Comparison of ENCODE assay signal across 14 cellular contexts in the genomic region with DNA sequence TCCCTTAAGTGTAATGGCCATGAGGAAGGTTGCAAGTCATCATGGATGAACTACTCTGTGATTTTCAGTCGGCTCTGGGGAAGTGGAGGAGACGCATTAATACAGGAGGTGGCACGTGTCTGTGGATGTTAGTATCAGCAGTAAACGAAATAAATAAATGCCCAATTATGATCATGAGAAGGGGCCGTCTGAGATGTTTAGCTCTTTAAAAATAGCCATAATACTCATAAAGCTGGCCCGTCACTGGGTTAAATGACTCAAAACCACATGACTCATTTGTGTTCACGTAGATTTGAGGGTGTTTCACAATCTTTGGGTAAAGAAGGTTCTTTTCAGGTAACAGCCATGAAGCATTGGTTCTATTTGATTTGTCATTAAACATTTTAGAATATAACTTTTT.
DNase-seq lines count a peak whose midpoint lies in the region; ATAC-seq and TF ChIP-seq lines count a peak whose summit lies in the region.
"Had no signal": no experiment of that assay in that cellular context is flagged by ENCODE, and none has a peak within 500 bp of the region (broad histone marks: within the 10 kb centered on the region; RNA-seq: fewer than 3 reads in every experiment).

No MANE protein-coding gene starts in this region.

- peaks cover 18% of the 10 kb centered on the region for H3K4me1 Mint-ChIP-seq in stimulated activated effector memory CD8-positive, alpha-beta T cell treated with anti-CD3 and anti-CD28 coated beads, Interleukin-12 subunit alpha, Interleukin-12 subunit beta, amount 100 ng/mL, for 72 hours
- H3K4me1 Mint-ChIP-seq: activated CD4-positive, alpha-beta T cell treated with anti-CD3 and anti-CD28 coated beads, Interleukin-2, amount 10 ng/mL, durations not matched to agents 24 days and 14 days; activated naive CD8-positive, alpha-beta T cell treated with anti-CD3 and anti-CD28 coated beads, Interleukin-2, amount 10 ng/mL, durations not matched to agents 7 days and 5 days had no signal

- no peak overlapping the region for H3K27ac Mint-ChIP-seq in stimulated activated effector memory CD8-positive, alpha-beta T cell treated with anti-CD3 and anti-CD28 coated beads, Interleukin-12 subunit alpha, Interleukin-12 subunit beta, amount 100 ng/mL, for 72 hours
- H3K27ac Mint-ChIP-seq: activated CD4-positive, alpha-beta T cell treated with anti-CD3 and anti-CD28 coated beads, Interleukin-2, amount 10 ng/mL, durations not matched to agents 24 days and 14 days; activated naive CD8-positive, alpha-beta T cell treated with anti-CD3 and anti-CD28 coated beads, Interleukin-2, amount 10 ng/mL, durations not matched to agents 7 days and 5 days had no signal

- no peak overlapping the region for H3K4me3 Mint-ChIP-seq in stimulated activated effector memory CD8-positive, alpha-beta T cell treated with anti-CD3 and anti-CD28 coated beads, Interleukin-12 subunit alpha, Interleukin-12 subunit beta, amount 100 ng/mL, for 72 hours
- H3K4me3 Mint-ChIP-seq: activated CD4-positive, alpha-beta T cell treated with anti-CD3 and anti-CD28 coated beads, Interleukin-2, amount 10 ng/mL, durations not matched to agents 24 days and 14 days; activated naive CD8-positive, alpha-beta T cell treated with anti-CD3 and anti-CD28 coated beads, Interleukin-2, amount 10 ng/mL, durations not matched to agents 7 days and 5 days; H9 had no signal

- TF ChIP-seq CTCF in cardiac fibroblast (IDR thresholded peaks at IDR 0.05; ENCODE audit: low read depth, low read length) (no peak), psoas muscle (IDR thresholded peaks at IDR 0.05) (no peak)

- H3K9me3 ChIP-seq in MG63 (no peaks in the 10 kb centered on the region), psoas muscle (no peaks in the 10 kb centered on the region)

- H3K36me3 ChIP-seq in MG63: no peaks in the 10 kb centered on the region
- H3K36me3 ChIP-seq in psoas muscle (ENCODE audit: insufficient read depth in 1 of 2, low read depth in 1 of 2): no peaks in the 10 kb centered on the region

- ATAC-seq in stimulated activated effector memory CD8-positive, alpha-beta T cell treated with anti-CD3 and anti-CD28 coated beads, Interleukin-12 subunit alpha, Interleukin-12 subunit beta, amount 100 ng/mL, for 72 hours: peak; percentile 94
- ATAC-seq in left ventricle myocardium superior: no peak
- ATAC-seq in psoas muscle: no peak

- H3K4me3 ChIP-seq in MG63: no peak overlapping the region
- H3K4me3 ChIP-seq in cardiac fibroblast (replicated peaks in 1 of 2; ENCODE audit: low read depth in 2 of 2, low read length in 2 of 2): no peak overlapping the region
- no peak overlapping the region for H3K4me3 ChIP-seq in psoas muscle
- H3K4me3 ChIP-seq: SK-N-MC had no signal

- peaks cover 3% of the 10 kb centered on the region for H3K9me3 Mint-ChIP-seq in stimulated activated effector memory CD8-positive, alpha-beta T cell treated with anti-CD3 and anti-CD28 coated beads, Interleukin-12 subunit alpha, Interleukin-12 subunit beta, amount 100 ng/mL, for 72 hours
- H3K9me3 Mint-ChIP-seq: activated naive CD8-positive, alpha-beta T cell treated with anti-CD3 and anti-CD28 coated beads, Interleukin-2, amount 10 ng/mL, durations not matched to agents 7 days and 5 days; H9 had no signal

- H3K27ac ChIP-seq in psoas muscle: no peak overlapping the region
- H3K27ac ChIP-seq: SK-N-MC had no signal

- intact Hi-C loops in left ventricle myocardium superior (cut with micrococcal nuclease) (no loop called here), psoas muscle (cut with DNase I) (no loop called here)

- WGBS in psoas muscle, 3 donors: 82 to 91% (median 84%) methylated on average over 7 of the region's 7 CpGs

- H3K27me3 ChIP-seq in MG63 (no peaks in the 10 kb centered on the region), psoas muscle (ENCODE audit: insufficient read depth in 3 of 3, low read length in 2 of 3) (no peaks in the 10 kb centered on the region)

- H3K4me1 ChIP-seq in psoas muscle: no peaks in the 10 kb centered on the region

- DNase-seq in activated T-cell treated with anti-CD3 and anti-CD28 coated beads, Interleukin-2, amount 50 U/mL, for 48 hours: peak; percentile 17 to 19
- DNase-seq in activated T-cell treated with anti-CD3 and anti-CD28 coated beads, Interleukin-2, amount 50 U/mL, for 1 hour: no peak
- peak; percentile 5 for DNase-seq in MG63
- DNase-seq in cardiac fibroblast (ENCODE audit: low read depth in 2 of 2): peak; percentile 44 to 82
- no peak for DNase-seq in stimulated activated effector memory CD8-positive, alpha-beta T cell treated with anti-CD3 and anti-CD28 coated beads, Interleukin-12 subunit alpha, Interleukin-12 subunit beta, amount 100 ng/mL, for 72 hours (ENCODE audit: low spot score in 2 of 2)
- DNase-seq in left ventricle myocardium superior: no peak
- no peak for DNase-seq in psoas muscle
- no peak for DNase-seq in NCI-H345 treated with DMSO at 0.1 percent for 48 hours (lab: John Stamatoyannopoulos, UW; ENCODE audit: unreplicated experiment)
- DNase-seq: activated CD4-positive, alpha-beta T cell treated with anti-CD3 and anti-CD28 coated beads, Interleukin-2, amount 10 ng/mL, durations not matched to agents 24 days and 14 days; activated naive CD8-positive, alpha-beta T cell treated with anti-CD3 and anti-CD28 coated beads, Interleukin-2, amount 10 ng/mL, durations not matched to agents 7 days and 5 days; H9; MM.1S; NCI-H510A treated with DMSO at 0.1 percent for 48 hours had no signal

- no peaks in the 10 kb centered on the region for H3K36me3 Mint-ChIP-seq in stimulated activated effector memory CD8-positive, alpha-beta T cell treated with anti-CD3 and anti-CD28 coated beads, Interleukin-12 subunit alpha, Interleukin-12 subunit beta, amount 100 ng/mL, for 72 hours
- H3K36me3 Mint-ChIP-seq: activated naive CD8-positive, alpha-beta T cell treated with anti-CD3 and anti-CD28 coated beads, Interleukin-2, amount 10 ng/mL, durations not matched to agents 7 days and 5 days had no signal

Comparison
In these comparisons a context has a peak if more than half of its experiments do, and no peak if none do; other contexts are left out.
1. DNase-seq: peak in activated T-cell treated with anti-CD3 and anti-CD28 coated beads, Interleukin-2, amount 50 U/mL, for 48 hours (2 of 2), MG63 (single experiment) and cardiac fibroblast (2 of 2); none in activated T-cell treated with anti-CD3 and anti-CD28 coated beads, Interleukin-2, amount 50 U/mL, for 1 hour (single experiment), stimulated activated effector memory CD8-positive, alpha-beta T cell treated with anti-CD3 and anti-CD28 coated beads, Interleukin-12 subunit alpha, Interleukin-12 subunit beta, amount 100 ng/mL, for 72 hours (0 of 2), left ventricle myocardium superior (single experiment), psoas muscle (0 of 2) and NCI-H345 treated with DMSO at 0.1 percent for 48 hours (single experiment).